9 cellular contexts compared by ENCODE assay signal in the genomic region with DNA sequence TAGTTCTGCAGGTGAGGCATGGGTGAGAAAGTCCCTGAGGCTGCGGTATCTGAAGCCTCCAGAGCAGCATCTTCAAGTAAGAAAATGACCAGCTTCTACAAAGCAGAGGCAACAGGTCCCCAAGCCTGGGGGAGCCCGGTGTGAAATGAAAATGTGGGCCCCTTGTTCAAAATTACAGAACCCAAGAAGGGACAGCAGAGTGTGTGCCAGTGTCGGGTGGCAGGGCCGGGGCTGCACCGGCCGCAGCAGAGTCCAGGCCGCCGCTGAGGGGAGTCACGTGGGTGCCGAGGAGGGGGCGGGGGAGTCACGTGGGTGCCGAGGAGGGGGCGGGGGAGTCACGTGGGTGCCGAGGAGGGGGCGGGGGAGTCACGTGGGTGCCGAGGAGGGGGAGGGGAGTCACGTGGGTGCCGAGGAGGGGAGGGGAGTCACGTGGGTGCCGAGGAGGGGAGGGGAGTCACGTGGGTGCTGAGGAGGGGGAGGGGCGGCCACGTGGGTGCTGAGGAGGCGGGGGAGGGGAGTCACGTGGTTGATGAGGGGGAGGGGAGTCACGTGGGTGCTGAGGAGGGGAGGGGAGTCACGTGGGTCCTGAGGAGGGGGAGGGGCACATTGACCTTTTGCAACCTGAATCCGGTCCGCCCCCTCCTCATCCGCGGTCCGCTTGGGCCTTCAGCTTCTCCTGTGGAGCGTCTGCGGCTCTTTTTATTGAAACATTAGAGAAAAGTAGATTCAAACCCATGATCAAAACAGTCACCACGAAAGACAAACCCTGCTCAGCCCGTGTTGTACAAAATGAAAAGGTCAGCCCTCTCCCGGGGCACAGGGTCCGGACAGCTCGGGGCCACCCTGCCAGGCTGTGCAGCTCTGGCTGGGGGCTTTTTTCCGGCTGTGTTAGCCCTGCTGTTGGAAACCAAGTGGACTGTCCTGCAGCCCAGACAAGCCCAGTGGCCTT. TPM values are rescaled to one million over a fixed set of nuclear protein-coding genes. Genes with fewer than 3 reads are reported as not detected.
DNase-seq lines count a peak whose midpoint lies in the region; ATAC-seq and TF ChIP-seq lines count a peak whose summit lies in the region.
"Had no signal": no experiment of that assay in that cellular context is flagged by ENCODE, and none has a peak within 500 bp of the region (broad histone marks: within the 10 kb centered on the region; RNA-seq: fewer than 3 reads in every experiment).

No MANE protein-coding gene starts in this region.

- POLR2A ChIA-PET in activated CD4-positive, alpha-beta T cell treated with anti-CD3 and anti-CD28 coated beads, Interleukin-2, amount 10 ng/mL, durations not matched to agents 7 days and 5 days (lab: Charles Lee), result no interaction called here

- 43% methylated on average over 41 of the region's 43 CpGs for WGBS in right cardiac atrium

- peak overlapping the region; percentile 62 for H3K27ac Mint-ChIP-seq in activated CD4-positive, alpha-beta T cell treated with anti-CD3 and anti-CD28 coated beads, Interleukin-2, amount 10 ng/mL, durations not matched to agents 7 days and 5 days
- H3K27ac Mint-ChIP-seq in immature natural killer cell, result peak overlapping the region in 4 of 6 donors; percentile 14 to 77 (median 67)
- H3K27ac Mint-ChIP-seq in glutamatergic neuron (ENCODE audit: unreplicated experiment), result no peak overlapping the region

- CTCF ChIA-PET in activated CD4-positive, alpha-beta T cell treated with anti-CD3 and anti-CD28 coated beads, Interleukin-2, amount 10 ng/mL, durations not matched to agents 7 days and 5 days (lab: Charles Lee), result no interaction called here

- H3K4me1 ChIP-seq in right cardiac atrium (ENCODE audit: control insufficient read depth, insufficient read depth, low read length), result no peaks in the 10 kb centered on the region

- no peak overlapping the region for H3K4me3 ChIP-seq in right cardiac atrium (ENCODE audit: low read length)
- H3K4me3 ChIP-seq: thoracic aorta had no signal

- no peak for TF ChIP-seq CTCF in glutamatergic neuron (IDR thresholded peaks at IDR 0.05; ENCODE audit: partially characterized antibody, unreplicated experiment)

- H3K36me3 Mint-ChIP-seq in activated CD4-positive, alpha-beta T cell treated with anti-CD3 and anti-CD28 coated beads, Interleukin-2, amount 10 ng/mL, durations not matched to agents 7 days and 5 days (ENCODE audit: low read depth), result no peaks in the 10 kb centered on the region
- H3K36me3 Mint-ChIP-seq in immature natural killer cell (no peaks in the 10 kb centered on the region), glutamatergic neuron (ENCODE audit: unreplicated experiment) (no peaks in the 10 kb centered on the region)

- no peak overlapping the region for H3K4me3 Mint-ChIP-seq in activated CD4-positive, alpha-beta T cell treated with anti-CD3 and anti-CD28 coated beads, Interleukin-2, amount 10 ng/mL, durations not matched to agents 7 days and 5 days
- H3K4me3 Mint-ChIP-seq in immature natural killer cell (peak overlapping the region in 4 of 5 donors; percentile 22 to 79 (median 69)), glutamatergic neuron (ENCODE audit: unreplicated experiment) (no peak overlapping the region)

- no peaks in the 10 kb centered on the region for H3K27me3 ChIP-seq in right cardiac atrium (ENCODE audit: control insufficient read depth, insufficient read depth)

- DNase-seq in right cardiac atrium (peak in 2 of 3 donors; percentile 49 to 88), Right ventricle myocardium inferior (ENCODE audit: missing footprints) (no peak), NCI-H2171 (lab: John Stamatoyannopoulos, UW) (peak; percentile 100), immature natural killer cell (peak in 2 of 3 donors; percentile 15 to 31), glutamatergic neuron (no peak)
- DNase-seq in activated CD4-positive, alpha-beta T cell treated with anti-CD3 and anti-CD28 coated beads, Interleukin-2, amount 10 ng/mL, durations not matched to agents 7 days and 5 days, result peak; percentile 21

- intact Hi-C loops in right cardiac atrium (cut with DNase I) (no loop called here), Right ventricle myocardium inferior (cut with DNase I) (no loop called here)

- ATAC-seq in right cardiac atrium (peak in 1 of 2 donors; percentile 36), Right ventricle myocardium inferior (no peak), HG03175 (IDR thresholded peaks at IDR 0.05; ENCODE audit: unreplicated experiment) (no peak), HG02970 (IDR thresholded peaks at IDR 0.05; ENCODE audit: low FRiP score, unreplicated experiment) (no peak)

- no peak overlapping the region for H3K27ac ChIP-seq in right cardiac atrium (ENCODE audit: low read length)
- H3K27ac ChIP-seq: thoracic aorta had no signal

- H3K9me3 ChIP-seq in right cardiac atrium (ENCODE audit: control insufficient read depth, low read length), result no peaks in the 10 kb centered on the region
- H3K9me3 ChIP-seq: thoracic aorta had no signal

- no peaks in the 10 kb centered on the region for H3K27me3 Mint-ChIP-seq in activated CD4-positive, alpha-beta T cell treated with anti-CD3 and anti-CD28 coated beads, Interleukin-2, amount 10 ng/mL, durations not matched to agents 7 days and 5 days
- H3K27me3 Mint-ChIP-seq in immature natural killer cell (ENCODE audit: low read depth in 3 of 3), result peaks cover 0 to 12% (median 6%) of the 10 kb centered on the region in 3 donors
- H3K27me3 Mint-ChIP-seq in glutamatergic neuron (ENCODE audit: unreplicated experiment), result no peaks in the 10 kb centered on the region

- H3K4me1 Mint-ChIP-seq in activated CD4-positive, alpha-beta T cell treated with anti-CD3 and anti-CD28 coated beads, Interleukin-2, amount 10 ng/mL, durations not matched to agents 7 days and 5 days, result peaks cover 10% of the 10 kb centered on the region
- no peaks in the 10 kb centered on the region for H3K4me1 Mint-ChIP-seq in immature natural killer cell
- peaks cover 3% of the 10 kb centered on the region for H3K4me1 Mint-ChIP-seq in glutamatergic neuron (ENCODE audit: low read depth, unreplicated experiment)

- H3K9me3 Mint-ChIP-seq in activated CD4-positive, alpha-beta T cell treated with anti-CD3 and anti-CD28 coated beads, Interleukin-2, amount 10 ng/mL, durations not matched to agents 7 days and 5 days, result no peaks in the 10 kb centered on the region
- no peaks in the 10 kb centered on the region for H3K9me3 Mint-ChIP-seq in immature natural killer cell
- H3K9me3 Mint-ChIP-seq in glutamatergic neuron (ENCODE audit: unreplicated experiment), result peaks cover 4% of the 10 kb centered on the region

RNA-seq across cellular contexts. Expression of a gene that starts 10.4 kb away (rescaled TPM):
- total RNA-seq in right cardiac atrium, result 10 to 100 TPM; 12.5 to 67.8 (median 36.3) TPM
- polyA plus RNA-seq in right cardiac atrium, result 70.6 TPM
- 1.9 TPM for total RNA-seq in Right ventricle myocardium inferior
- under 1 TPM in 1 of 2 experiments, not detected in 1; 0.35 TPM for total RNA-seq in activated CD4-positive, alpha-beta T cell treated with anti-CD3 and anti-CD28 coated beads, Interleukin-2, amount 10 ng/mL, durations not matched to agents 7 days and 5 days
- not detected for polyA plus RNA-seq in immature natural killer cell
- not detected for total RNA-seq in glutamatergic neuron (ENCODE audit: unreplicated experiment)

RNA-seq across cellular contexts. Expression of a gene that starts 30.2 kb away (rescaled TPM):
- 100 to 1,000 TPM; 741 to 785 (median 759) TPM for total RNA-seq in right cardiac atrium
- 1,436 TPM for polyA plus RNA-seq in right cardiac atrium
- 657 TPM for total RNA-seq in Right ventricle myocardium inferior
- 1,000 to 10,000 TPM; 1,311 to 1,331 TPM for total RNA-seq in activated CD4-positive, alpha-beta T cell treated with anti-CD3 and anti-CD28 coated beads, Interleukin-2, amount 10 ng/mL, durations not matched to agents 7 days and 5 days
- 1,000 to 10,000 TPM in 1 of 3 donors, 100 to 1,000 TPM in 2; 479 to 1,432 (median 642) TPM for polyA plus RNA-seq in immature natural killer cell
- total RNA-seq in glutamatergic neuron (ENCODE audit: unreplicated experiment), result 729 TPM

RNA-seq across cellular contexts. Expression of a gene that starts 47.2 kb away (rescaled TPM):
- 10 to 100 TPM; 19.6 to 21.2 (median 20.0) TPM for total RNA-seq in right cardiac atrium
- polyA plus RNA-seq in right cardiac atrium, result 17.3 TPM
- 20.9 TPM for total RNA-seq in Right ventricle myocardium inferior
- 10 to 100 TPM; 18.7 to 26.0 TPM for total RNA-seq in activated CD4-positive, alpha-beta T cell treated with anti-CD3 and anti-CD28 coated beads, Interleukin-2, amount 10 ng/mL, durations not matched to agents 7 days and 5 days
- 10 to 100 TPM; 26.6 to 43.2 (median 41.6) TPM for polyA plus RNA-seq in immature natural killer cell
- total RNA-seq in glutamatergic neuron (ENCODE audit: unreplicated experiment), result 34.6 TPM

RNA-seq across cellular contexts. Expression of a gene that starts 52.7 kb away (rescaled TPM):
- total RNA-seq in right cardiac atrium (under 1 TPM in 3 of 4 donors, not detected in 1; 0.23 to 0.57 (median 0.25) TPM), Right ventricle myocardium inferior (not detected), glutamatergic neuron (ENCODE audit: unreplicated experiment) (not detected)
- polyA plus RNA-seq in right cardiac atrium (0.38 TPM), immature natural killer cell (not detected)
- total RNA-seq in activated CD4-positive, alpha-beta T cell treated with anti-CD3 and anti-CD28 coated beads, Interleukin-2, amount 10 ng/mL, durations not matched to agents 7 days and 5 days, result not detected

Comparison
In these comparisons a context has a peak if more than half of its experiments do, and no peak if none do; other contexts are left out.
1. DNase-seq: peak in right cardiac atrium (2 of 3), NCI-H2171 (single experiment), activated CD4-positive, alpha-beta T cell treated with anti-CD3 and anti-CD28 coated beads, Interleukin-2, amount 10 ng/mL, durations not matched to agents 7 days and 5 days (single experiment) and immature natural killer cell (2 of 3); none in Right ventricle myocardium inferior (single experiment) and glutamatergic neuron (single experiment).
2. H3K4me3 Mint-ChIP-seq: peak in immature natural killer cell (4 of 5); none in activated CD4-positive, alpha-beta T cell treated with anti-CD3 and anti-CD28 coated beads, Interleukin-2, amount 10 ng/mL, durations not matched to agents 7 days and 5 days (single experiment) and glutamatergic neuron (single experiment).